ENCODE assay signal across 8 cellular contexts in the genomic region with DNA sequence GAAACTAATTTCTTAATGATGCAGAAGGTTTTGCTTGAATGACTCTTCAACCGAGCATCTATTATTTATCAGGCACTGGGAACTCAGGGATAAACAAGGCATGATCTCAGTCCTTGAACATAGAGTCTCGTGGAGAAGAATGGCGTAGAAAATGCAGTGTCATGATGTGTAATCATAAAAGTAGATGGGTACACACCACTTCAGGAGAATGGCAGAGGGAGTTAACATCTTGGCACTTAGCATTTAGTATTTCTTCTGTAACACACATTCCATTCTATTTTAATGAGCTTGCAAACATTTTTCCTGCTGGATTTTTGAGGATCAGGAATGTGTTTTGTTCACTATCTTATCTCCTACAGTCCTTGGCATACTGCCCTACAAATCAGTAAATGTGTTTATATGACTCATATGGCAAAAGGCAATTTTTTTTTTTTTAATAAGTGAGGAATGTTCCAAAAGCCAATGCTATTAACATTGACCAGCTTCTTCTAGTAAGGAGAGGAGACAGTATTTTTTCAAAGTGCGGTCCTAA. TPM values are rescaled to one million over a fixed set of nuclear protein-coding genes. Genes with fewer than 3 reads are reported as not detected.
A peak's percentile ranks its signal among the peaks of the same experiment; 100 is the strongest.
DNase-seq lines count a peak whose midpoint lies in the region; ATAC-seq and TF ChIP-seq lines count a peak whose summit lies in the region.

No MANE protein-coding gene starts in this region.

- DNase-seq in A172 (ENCODE audit: low spot score) = peak; percentile 99
- peak; percentile 99 for DNase-seq in H4 (ENCODE audit: low spot score)
- DNase-seq in T-helper 2 cell treated with Interferon-gamma antibody and Interleukin-4, amounts not matched to agents 5 μg/mL and 100 μg/mL, for 36 hours (ENCODE audit: low spot score) = no peak
- DNase-seq in fibroblast of the aortic adventitia (ENCODE audit: low read depth) = peak; percentile 100
- DNase-seq in skeletal muscle cell (ENCODE audit: low read depth) = peak; percentile 91
- no peak for DNase-seq in nucleus accumbens (lab: John Stamatoyannopoulos, UW)
- no peak for DNase-seq in activated CD8-positive, alpha-beta memory T cell treated with anti-CD3 and anti-CD28 coated beads, Interleukin-2, amount 50 U/mL, for 4 hours

- H3K36me3 Mint-ChIP-seq in T-helper 2 cell treated with Interferon-gamma antibody and Interleukin-4, amounts not matched to agents 5 μg/mL and 100 μg/mL, for 36 hours (ENCODE audit: low read depth) = no peaks in the 10 kb centered on the region

- ATAC-seq in HG03095 (IDR thresholded peaks at IDR 0.05; ENCODE audit: unreplicated experiment) = no peak

- peak overlapping the region; percentile 81 for H3K27ac Mint-ChIP-seq in T-helper 2 cell treated with Interferon-gamma antibody and Interleukin-4, amounts not matched to agents 5 μg/mL and 100 μg/mL, for 36 hours

- H3K4me3 ChIP-seq in fibroblast of the aortic adventitia (ENCODE audit: low read depth, low read length) (no peak overlapping the region), skeletal muscle cell (ENCODE audit: low read depth, low read length) (no peak overlapping the region)

- peak overlapping the region; percentile 68 for H3K4me3 Mint-ChIP-seq in T-helper 2 cell treated with Interferon-gamma antibody and Interleukin-4, amounts not matched to agents 5 μg/mL and 100 μg/mL, for 36 hours

- TF ChIP-seq CTCF in fibroblast of the aortic adventitia (IDR thresholded peaks at IDR 0.05; ENCODE audit: insufficient read depth, low read length) = no peak

- peaks cover 2% of the 10 kb centered on the region for H3K27me3 Mint-ChIP-seq in T-helper 2 cell treated with Interferon-gamma antibody and Interleukin-4, amounts not matched to agents 5 μg/mL and 100 μg/mL, for 36 hours (ENCODE audit: low read depth)

- peaks cover 43% of the 10 kb centered on the region for H3K4me1 Mint-ChIP-seq in T-helper 2 cell treated with Interferon-gamma antibody and Interleukin-4, amounts not matched to agents 5 μg/mL and 100 μg/mL, for 36 hours (ENCODE audit: low read depth)

- H3K9me3 Mint-ChIP-seq in T-helper 2 cell treated with Interferon-gamma antibody and Interleukin-4, amounts not matched to agents 5 μg/mL and 100 μg/mL, for 36 hours = no peaks in the 10 kb centered on the region

RNA-seq across cellular contexts. Expression of a gene that starts 3.8 kb away (rescaled TPM):
- 618 and 939 TPM in 2 replicates for total RNA-seq in A172 (2014; rRNA removed; shearing (Covaris generic))
- 678 and 701 TPM in 2 replicates for total RNA-seq in H4 (2014; rRNA removed; shearing (Covaris generic))
- 350 and 651 TPM in 2 replicates for total RNA-seq in fibroblast of the aortic adventitia (ENCODE audit: low replicate concordance)

Comparison
In these comparisons a context has a peak if more than half of its experiments do, and no peak if none do; other contexts are left out.
1. DNase-seq: peak in A172 (single experiment), H4 (single experiment), fibroblast of the aortic adventitia (single experiment) and skeletal muscle cell (single experiment); none in T-helper 2 cell treated with Interferon-gamma antibody and Interleukin-4, amounts not matched to agents 5 μg/mL and 100 μg/mL, for 36 hours (single experiment), nucleus accumbens (0 of 56) and activated CD8-positive, alpha-beta memory T cell treated with anti-CD3 and anti-CD28 coated beads, Interleukin-2, amount 50 U/mL, for 4 hours (single experiment).